ENCODE assay signal across 8 cellular contexts in the genomic region with DNA sequence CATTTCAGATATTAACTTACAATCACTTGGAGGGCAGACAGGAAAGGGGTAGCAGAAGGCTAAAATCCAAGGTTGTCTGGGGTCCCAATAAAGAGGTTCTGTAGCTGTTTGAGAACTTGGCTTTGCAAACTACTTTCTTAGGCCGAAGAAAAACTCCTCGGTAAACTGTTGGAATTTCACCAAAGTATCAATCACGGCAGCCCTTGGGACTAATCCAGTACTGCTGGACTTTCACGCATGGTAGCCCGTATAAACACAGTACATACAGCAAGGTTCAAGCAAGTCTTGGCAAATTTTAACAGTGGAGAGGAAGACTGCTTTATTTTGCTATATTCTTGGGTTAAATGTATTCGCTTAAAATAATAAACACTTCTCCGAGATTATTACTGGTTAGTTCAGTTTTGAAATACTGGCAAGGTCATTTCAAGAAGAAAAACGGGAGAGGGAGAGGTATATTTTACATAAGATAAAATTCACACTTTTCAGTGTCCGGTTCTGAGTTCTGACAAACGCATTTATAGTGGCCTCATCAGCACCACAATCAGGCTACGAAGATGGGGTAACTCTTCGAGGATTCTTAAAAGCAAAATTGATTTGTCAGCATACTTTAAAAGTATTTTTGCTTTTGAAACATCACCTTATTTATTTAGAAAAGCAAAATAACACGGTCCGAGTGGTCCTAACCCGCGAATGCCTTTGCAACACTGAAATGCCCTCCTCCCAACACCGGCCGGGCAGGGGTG. TPM values are rescaled to one million over a fixed set of nuclear protein-coding genes. Genes with fewer than 3 reads are reported as not detected.
DNase-seq lines count a peak whose midpoint lies in the region; ATAC-seq, FAIRE-seq and TF ChIP-seq lines count a peak whose summit lies in the region.

No MANE protein-coding gene starts in this region.

- H3K27ac ChIP-seq in heart right ventricle (peak overlapping the region in 9 of 10 donors; percentile 89 to 97 (median 90)), mesodermal cell (ENCODE audit: low read depth, low read length, severe bottlenecking) (peak overlapping the region; percentile 64), aorta (ENCODE audit: low read depth in 1 of 2, low read length in 2 of 2) (no peak overlapping the region)

- intact Hi-C loops in heart right ventricle (cut with DNase I): no loop called here
- intact Hi-C loops in Right ventricle myocardium superior (cut with DNase I): no loop called here
- intact Hi-C loops in aorta (cut with DNase I): no loop called here
- intact Hi-C loops in posterior cingulate gyrus (cut with DNase I): no loop called here

- no peak for FAIRE-seq in bronchial epithelial cell (lab: Jason Lieb, UNC)

- peak in 1 of 9 donors; percentile 34 for TF ChIP-seq CTCF in heart right ventricle (IDR thresholded peaks at IDR 0.05)
- no peak for TF ChIP-seq CTCF in bronchial epithelial cell (IDR thresholded peaks at IDR 0.05; ENCODE audit: insufficient read depth, low read length, severe bottlenecking)

- H3K9me3 ChIP-seq in heart right ventricle (no peaks in the 10 kb centered on the region), mesodermal cell (ENCODE audit: control insufficient read depth, low read length) (no peaks in the 10 kb centered on the region), aorta (ENCODE audit: control insufficient read depth, low read length) (no peaks in the 10 kb centered on the region)

- H3K4me3 ChIP-seq in heart right ventricle: peak overlapping the region; percentile 68 to 94 (median 84)
- H3K4me3 ChIP-seq in bronchial epithelial cell (ENCODE audit: low read depth, low read length): peak overlapping the region; percentile 69
- peak overlapping the region; percentile 98 for H3K4me3 ChIP-seq in mesodermal cell (ENCODE audit: extremely low read depth, insufficient read depth, low read length, poor library complexity, severe bottlenecking)
- H3K4me3 ChIP-seq in aorta (ENCODE audit: low read length in 2 of 2): peak overlapping the region; percentile 2 to 85

- H3K27me3 ChIP-seq in heart right ventricle: no peaks in the 10 kb centered on the region
- H3K27me3 ChIP-seq in bronchial epithelial cell (ENCODE audit: control insufficient read depth, insufficient read depth, low read length): no peaks in the 10 kb centered on the region
- H3K27me3 ChIP-seq in aorta (ENCODE audit: control insufficient read depth in 1 of 2, insufficient read depth in 2 of 2, low read length in 1 of 2): no peaks in the 10 kb centered on the region

- H3K4me1 ChIP-seq in heart right ventricle (peaks cover 0 to 77% (median 54%) of the 10 kb centered on the region in 9 donors), mesodermal cell (ENCODE audit: control insufficient read depth, insufficient read depth, low read length, poor library complexity, severe bottlenecking) (peaks cover 39% of the 10 kb centered on the region), aorta (ENCODE audit: control insufficient read depth in 1 of 2, insufficient read depth in 2 of 2, low read length in 2 of 2) (no peaks in the 10 kb centered on the region)

- H3K36me3 ChIP-seq in heart right ventricle: no peaks in the 10 kb centered on the region
- H3K36me3 ChIP-seq in bronchial epithelial cell (ENCODE audit: control insufficient read depth, insufficient read depth, low read length): no peaks in the 10 kb centered on the region
- H3K36me3 ChIP-seq in mesodermal cell (ENCODE audit: control insufficient read depth, insufficient read depth, low read length): no peaks in the 10 kb centered on the region
- no peaks in the 10 kb centered on the region for H3K36me3 ChIP-seq in aorta (ENCODE audit: control insufficient read depth in 1 of 2, insufficient read depth in 2 of 2, low read length in 1 of 2)

- WGBS in heart right ventricle, 2 donors: 10 to 11% methylated on average over 18 of the region's 18 CpGs
- WGBS in mesodermal cell (ENCODE audit: insufficient coverage in 2 of 2), 2 experiments: 31 to 38% methylated on average over 11 to 12 of the region's 18 CpGs
- 2 to 4% methylated on average over 18 of the region's 18 CpGs for WGBS in aorta, 2 donors

- DNase-seq in heart right ventricle (no peak), Right ventricle myocardium superior (no peak), bronchial epithelial cell (ENCODE audit: low read depth) (no peak), aorta (no peak), posterior cingulate gyrus (no peak)

- ATAC-seq in heart right ventricle (no peak), Right ventricle myocardium superior (ENCODE audit: poor library complexity) (no peak), aorta (ENCODE audit: low FRiP score) (no peak), HG03159 (IDR thresholded peaks at IDR 0.05; ENCODE audit: unreplicated experiment) (no peak), GM18867 (IDR thresholded peaks at IDR 0.05; ENCODE audit: unreplicated experiment) (no peak)

RNA-seq across cellular contexts. Expression of a gene that starts 1.3 kb away (rescaled TPM):
- total RNA-seq in heart right ventricle: 100 to 1,000 TPM in 8 of 10 donors, 10 to 100 TPM in 2; 89.6 to 129 (median 107) TPM
- polyA plus RNA-seq in heart right ventricle: 10 to 100 TPM; 35.0 to 59.9 TPM
- total RNA-seq in Right ventricle myocardium superior: 92.5 TPM
- total RNA-seq in bronchial epithelial cell: 54.9 and 66.6 TPM in 2 replicates
- 51.2 TPM for polyA plus RNA-seq in mesodermal cell (2013, experiment 1 of 2)
- polyA plus RNA-seq in mesodermal cell (2013, experiment 2 of 2): 48.2 TPM
- total RNA-seq in aorta: 10 to 100 TPM; 60.7 to 66.0 TPM
- 10 to 100 TPM; 41.0 to 53.0 TPM for polyA plus RNA-seq in aorta

RNA-seq across cellular contexts. Expression of a gene that starts 1.9 kb away (rescaled TPM):
- total RNA-seq in heart right ventricle (10 to 100 TPM; 28.0 to 41.0 (median 31.9) TPM), Right ventricle myocardium superior (31.9 TPM), bronchial epithelial cell (18.4 and 43.3 TPM in 2 replicates), aorta (10 to 100 TPM; 40.5 to 40.9 TPM)
- polyA plus RNA-seq in heart right ventricle (10 to 100 TPM; 10.9 to 11.4 TPM), aorta (10 to 100 TPM; 11.2 to 12.5 TPM)
- polyA plus RNA-seq in mesodermal cell (2013, experiment 1 of 2): 62.1 TPM
- 61.5 TPM for polyA plus RNA-seq in mesodermal cell (2013, experiment 2 of 2)

Comparison
In these comparisons a context has a peak if more than half of its experiments do, and no peak if none do; other contexts are left out.
1. H3K27ac ChIP-seq: peak in heart right ventricle (9 of 10) and mesodermal cell (single experiment); none in aorta (0 of 2).
2. H3K4me3 ChIP-seq: peak in every context shown above with its lines; median percentile 98 in mesodermal cell; 84 in heart right ventricle; 69 in bronchial epithelial cell; 44 in aorta.